17 cellular contexts compared by ENCODE assay signal in the genomic region with DNA sequence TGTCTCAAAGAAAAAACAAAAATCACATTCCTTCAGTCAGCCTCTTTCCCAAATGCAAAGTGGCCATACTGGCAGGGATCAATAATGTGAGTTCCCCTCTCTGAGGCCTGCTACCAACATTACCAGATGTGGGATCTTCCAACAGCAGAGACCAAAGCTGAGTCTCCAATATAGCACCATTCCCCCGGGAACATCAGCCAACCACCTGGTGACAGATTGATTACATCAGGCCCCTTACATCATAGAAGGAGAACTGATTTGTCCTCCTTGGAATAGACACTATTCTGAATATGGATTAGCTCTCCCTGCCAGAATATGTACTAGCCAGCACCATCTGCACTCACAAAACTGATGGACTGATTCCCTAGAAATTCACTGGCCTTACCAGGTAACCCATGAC.
"Had no signal": no experiment of that assay in that cellular context is flagged by ENCODE, and none has a peak within 500 bp of the region (broad histone marks: within the 10 kb centered on the region; RNA-seq: fewer than 3 reads in every experiment).

No MANE protein-coding gene starts in this region.

- H3K36me3 Mint-ChIP-seq: natural killer cell; stimulated activated memory B cell treated with anti-CD40 and anti-IgM and Interleukin-4, amounts not matched to agents 10 μg/mL and 1 μg/mL and 100 μg/mL, for 72 hours had no signal

- H3K4me1 Mint-ChIP-seq: activated naive CD8-positive, alpha-beta T cell treated with anti-CD3 and anti-CD28 coated beads, Interleukin-2, amount 50 U/mL, for 24 hours; natural killer cell; stimulated activated memory B cell treated with anti-CD40 and anti-IgM and Interleukin-4, amounts not matched to agents 10 μg/mL and 1 μg/mL and 100 μg/mL, for 72 hours had no signal

- H3K27ac Mint-ChIP-seq: activated naive CD8-positive, alpha-beta T cell treated with anti-CD3 and anti-CD28 coated beads, Interleukin-2, amount 50 U/mL, for 24 hours; natural killer cell; stimulated activated memory B cell treated with anti-CD40 and anti-IgM and Interleukin-4, amounts not matched to agents 10 μg/mL and 1 μg/mL and 100 μg/mL, for 72 hours had no signal

- H3K9me3 Mint-ChIP-seq: activated naive CD8-positive, alpha-beta T cell treated with anti-CD3 and anti-CD28 coated beads, Interleukin-2, amount 50 U/mL, for 24 hours; natural killer cell; stimulated activated memory B cell treated with anti-CD40 and anti-IgM and Interleukin-4, amounts not matched to agents 10 μg/mL and 1 μg/mL and 100 μg/mL, for 72 hours had no signal

- H3K9me3 ChIP-seq: tibial artery, vagina had no signal

- H3K27me3 ChIP-seq: dorsolateral prefrontal cortex, hepatocyte, tibial artery, vagina had no signal

- ATAC-seq: activated naive CD8-positive, alpha-beta T cell treated with anti-CD3 and anti-CD28 coated beads, Interleukin-2, amount 50 U/mL, for 24 hours; left ventricle myocardium superior; natural killer cell; stimulated activated memory B cell treated with anti-CD40 and anti-IgM and Interleukin-4, amounts not matched to agents 10 μg/mL and 1 μg/mL and 100 μg/mL, for 72 hours had no signal

- H3K27ac ChIP-seq: dorsolateral prefrontal cortex, hepatocyte, tibial artery, vagina had no signal

- H3K4me3 Mint-ChIP-seq: activated naive CD8-positive, alpha-beta T cell treated with anti-CD3 and anti-CD28 coated beads, Interleukin-2, amount 50 U/mL, for 24 hours; natural killer cell; stimulated activated memory B cell treated with anti-CD40 and anti-IgM and Interleukin-4, amounts not matched to agents 10 μg/mL and 1 μg/mL and 100 μg/mL, for 72 hours had no signal

- DNase-seq: activated CD4-positive, alpha-beta T cell treated with anti-CD3 and anti-CD28 coated beads, Interleukin-2, amount 50 U/mL, for 1 hour; activated CD8-positive, alpha-beta memory T cell treated with anti-CD3 and anti-CD28 coated beads for 24 hours; activated naive CD4-positive, alpha-beta T cell treated with Interleukin-2 at 50 U/mL for 16 hours; activated naive CD8-positive, alpha-beta T cell treated with anti-CD3 and anti-CD28 coated beads, Interleukin-2, amount 50 U/mL, for 24 hours; aorta; dorsolateral prefrontal cortex; erythroblast; kidney; left ventricle myocardium superior; mesenchymal stem cell; natural killer cell; retina; T-helper 9 cell; tibial artery had no signal

- H3K36me3 ChIP-seq: tibial artery, vagina had no signal

- H3K27me3 Mint-ChIP-seq: activated naive CD8-positive, alpha-beta T cell treated with anti-CD3 and anti-CD28 coated beads, Interleukin-2, amount 50 U/mL, for 24 hours; stimulated activated memory B cell treated with anti-CD40 and anti-IgM and Interleukin-4, amounts not matched to agents 10 μg/mL and 1 μg/mL and 100 μg/mL, for 72 hours had no signal

- H3K4me2 ChIP-seq: hepatocyte had no signal

- H2AFZ ChIP-seq: hepatocyte had no signal

- H3K79me2 ChIP-seq: hepatocyte had no signal

- H3K4me3 ChIP-seq: dorsolateral prefrontal cortex, hepatocyte, tibial artery, vagina had no signal
